Comparison of ENCODE assay signal across 9 cellular contexts in the genomic region with DNA sequence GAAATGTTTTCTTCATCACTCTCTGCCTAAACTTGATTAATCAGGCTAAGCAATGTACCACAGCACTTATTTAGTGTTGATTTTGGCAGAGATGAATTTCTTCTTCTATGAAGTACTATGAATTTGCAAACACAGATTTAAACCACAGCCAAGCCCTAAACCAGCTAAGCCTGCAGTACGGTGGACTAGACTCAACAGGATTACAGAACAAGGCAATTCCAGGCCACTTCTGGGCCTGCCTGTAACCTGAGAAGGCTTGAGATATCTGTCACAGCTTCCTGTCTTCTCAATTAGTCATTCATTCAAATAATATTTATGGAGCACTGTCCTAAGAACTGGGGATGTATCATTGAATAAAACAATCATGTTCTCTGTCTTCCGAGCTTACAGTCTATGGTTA. TPM values are rescaled to one million over a fixed set of nuclear protein-coding genes. Genes with fewer than 3 reads are reported as not detected.
DNase-seq lines count a peak whose midpoint lies in the region; ATAC-seq and TF ChIP-seq lines count a peak whose summit lies in the region.
"Had no signal": no experiment of that assay in that cellular context is flagged by ENCODE, and none has a peak within 500 bp of the region (broad histone marks: within the 10 kb centered on the region; RNA-seq: fewer than 3 reads in every experiment).

No MANE protein-coding gene starts in this region.

- H3K27me3 Mint-ChIP-seq in neural progenitor cell (ENCODE audit: insufficient read depth, low read depth): peaks cover 6% of the 10 kb centered on the region
- H3K27me3 Mint-ChIP-seq in T-helper 2 cell treated with Interferon-gamma antibody and Interleukin-4, amounts not matched to agents 5 μg/mL and 100 μg/mL, for 36 hours (ENCODE audit: low read depth): peaks cover 52% of the 10 kb centered on the region

- no peak for ATAC-seq in GM19351 (IDR thresholded peaks at IDR 0.05; ENCODE audit: unreplicated experiment)
- ATAC-seq: GM12878 had no signal

- H3K4me3 ChIP-seq in neural progenitor cell: no peak overlapping the region
- H3K4me3 ChIP-seq: GM12878 had no signal

- H3K4me2 ChIP-seq in neural progenitor cell: no peak overlapping the region

- H3K4me1 Mint-ChIP-seq in neural progenitor cell: peaks cover 7% of the 10 kb centered on the region
- peaks cover 12% of the 10 kb centered on the region for H3K4me1 Mint-ChIP-seq in T-helper 2 cell treated with Interferon-gamma antibody and Interleukin-4, amounts not matched to agents 5 μg/mL and 100 μg/mL, for 36 hours (ENCODE audit: low read depth)

- H3K9ac ChIP-seq in neural progenitor cell: no peak overlapping the region

- H3K9me3 Mint-ChIP-seq in neural progenitor cell: peaks cover 3% of the 10 kb centered on the region
- no peaks in the 10 kb centered on the region for H3K9me3 Mint-ChIP-seq in T-helper 2 cell treated with Interferon-gamma antibody and Interleukin-4, amounts not matched to agents 5 μg/mL and 100 μg/mL, for 36 hours

- H3K79me2 ChIP-seq in neural progenitor cell (ENCODE audit: low read depth): no peaks in the 10 kb centered on the region

- no peak overlapping the region for H3K27ac Mint-ChIP-seq in neural progenitor cell
- no peak overlapping the region for H3K27ac Mint-ChIP-seq in T-helper 2 cell treated with Interferon-gamma antibody and Interleukin-4, amounts not matched to agents 5 μg/mL and 100 μg/mL, for 36 hours

- peak; percentile 65 for DNase-seq in DMS79 treated with DMSO at 0.1 percent for 48 hours (lab: John Stamatoyannopoulos, UW)
- peak; percentile 49 for DNase-seq in NCI-H2196 (lab: John Stamatoyannopoulos, UW; ENCODE audit: unreplicated experiment)
- DNase-seq in brain pericyte (ENCODE audit: low read depth, low spot score): peak; percentile 49
- DNase-seq in neural progenitor cell (ENCODE audit: low spot score): peak; percentile 44
- DNase-seq in stimulated activated CD4-positive, alpha-beta T cell treated with anti-CD3 and anti-CD28 coated beads, Interleukin-4, amount 100 ng/mL, for 4 hours: no peak
- DNase-seq in stimulated activated naive CD4-positive, alpha-beta T cell (lab: John Stamatoyannopoulos, UW): no peak
- no peak for DNase-seq in T-helper 2 cell treated with Interferon-gamma antibody and Interleukin-4, amounts not matched to agents 5 μg/mL and 100 μg/mL, for 36 hours (ENCODE audit: low spot score)

- no peaks in the 10 kb centered on the region for H3K4me1 ChIP-seq in neural progenitor cell

- H3K36me3 Mint-ChIP-seq in neural progenitor cell: no peaks in the 10 kb centered on the region
- H3K36me3 Mint-ChIP-seq in T-helper 2 cell treated with Interferon-gamma antibody and Interleukin-4, amounts not matched to agents 5 μg/mL and 100 μg/mL, for 36 hours (ENCODE audit: low read depth): no peaks in the 10 kb centered on the region

- H3K27ac ChIP-seq in neural progenitor cell: no peak overlapping the region

- H4K20me1 ChIP-seq in neural progenitor cell (ENCODE audit: low read depth): no peaks in the 10 kb centered on the region

- no peak overlapping the region for H3K4me3 Mint-ChIP-seq in neural progenitor cell
- no peak overlapping the region for H3K4me3 Mint-ChIP-seq in T-helper 2 cell treated with Interferon-gamma antibody and Interleukin-4, amounts not matched to agents 5 μg/mL and 100 μg/mL, for 36 hours

- H2AFZ ChIP-seq in neural progenitor cell (replicated peaks): no peak overlapping the region

- H3K36me3 ChIP-seq in neural progenitor cell: no peaks in the 10 kb centered on the region

- no peaks in the 10 kb centered on the region for H3F3A ChIP-seq in neural progenitor cell (ENCODE audit: low read depth)

- no peaks in the 10 kb centered on the region for H3K27me3 ChIP-seq in neural progenitor cell

- TF ChIP-seq CTCF in neural progenitor cell (IDR thresholded peaks at IDR 0.05): no peak

- H3K9me3 ChIP-seq in neural progenitor cell (ENCODE audit: low read depth): no peaks in the 10 kb centered on the region

RNA-seq across cellular contexts. Expression of a gene that starts 32.4 kb away (rescaled TPM):
- total RNA-seq in neural progenitor cell (ENCODE audit: low replicate concordance): 49.8 and 64.6 TPM in 2 replicates

Comparison
In these comparisons a context has a peak if more than half of its experiments do, and no peak if none do; other contexts are left out.
1. DNase-seq: peak in DMS79 treated with DMSO at 0.1 percent for 48 hours (single experiment), NCI-H2196 (single experiment), brain pericyte (single experiment) and neural progenitor cell (single experiment); none in stimulated activated CD4-positive, alpha-beta T cell treated with anti-CD3 and anti-CD28 coated beads, Interleukin-4, amount 100 ng/mL, for 4 hours (0 of 2), stimulated activated naive CD4-positive, alpha-beta T cell (0 of 6) and T-helper 2 cell treated with Interferon-gamma antibody and Interleukin-4, amounts not matched to agents 5 μg/mL and 100 μg/mL, for 36 hours (single experiment).